Comparison of ENCODE assay signal across 28 cellular contexts in the genomic region with DNA sequence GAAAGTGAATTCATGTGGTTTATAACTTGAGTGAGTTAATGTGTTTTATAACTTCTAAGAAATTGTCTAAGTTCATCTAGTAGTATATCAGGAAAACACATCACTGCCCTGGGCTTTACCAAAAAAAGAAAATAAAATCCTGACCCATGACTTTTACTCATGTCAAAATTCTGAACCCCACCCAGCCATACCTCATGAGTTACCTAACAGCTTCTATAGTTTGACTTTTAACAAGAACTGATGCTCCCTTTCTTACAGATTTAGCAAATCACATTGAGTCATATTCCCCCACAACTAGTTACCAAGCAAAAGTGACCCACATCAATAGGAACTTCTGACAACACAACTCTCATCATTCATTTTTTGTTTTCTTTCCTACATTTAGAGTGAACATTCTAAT. TPM values are rescaled to one million over a fixed set of nuclear protein-coding genes. Genes with fewer than 3 reads are reported as not detected.
"Had no signal": no experiment of that assay in that cellular context is flagged by ENCODE, and none has a peak within 500 bp of the region (broad histone marks: within the 10 kb centered on the region; RNA-seq: fewer than 3 reads in every experiment).

No MANE protein-coding gene starts in this region.

- H3K27me3 Mint-ChIP-seq: naive thymus-derived CD8-positive, alpha-beta T cell had no signal

- H3K36me3 ChIP-seq: gastrocnemius medialis, sigmoid colon, tibial artery, upper lobe of right lung, uterus had no signal

- H3K9me3 ChIP-seq: gastrocnemius medialis, psoas muscle, sigmoid colon, testis, tibial artery, upper lobe of right lung, uterus had no signal

- ATAC-seq: esophagus mucosa; gastrocnemius medialis; left lobe of liver; naive thymus-derived CD8-positive, alpha-beta T cell; psoas muscle; right cardiac atrium; stimulated activated effector memory CD8-positive, alpha-beta T cell treated with anti-CD3 and anti-CD28 coated beads, Interleukin-12 subunit alpha, Interleukin-12 subunit beta, amount 100 ng/mL, for 72 hours; stimulated activated naive CD8-positive, alpha-beta T cell treated with anti-CD3 and anti-CD28 coated beads, Interleukin-15, Interleukin-2, amounts not matched to agents 100 U/mL and 50 U/mL, for 24 hours; upper lobe of right lung had no signal

- H3K27ac Mint-ChIP-seq: endodermal cell; naive thymus-derived CD8-positive, alpha-beta T cell; nephron progenitor cell; stimulated activated effector memory CD8-positive, alpha-beta T cell treated with anti-CD3 and anti-CD28 coated beads, Interleukin-12 subunit alpha, Interleukin-12 subunit beta, amount 100 ng/mL, for 72 hours had no signal

- H3K27ac ChIP-seq: dorsolateral prefrontal cortex, epithelial cell of prostate, psoas muscle, sigmoid colon, testis, tibial artery, upper lobe of right lung, uterus had no signal

- H3K4me1 ChIP-seq: gastrocnemius medialis, sigmoid colon, testis, tibial artery, upper lobe of right lung, uterus had no signal

- DNase-seq: dorsolateral prefrontal cortex; effector CD4-positive, alpha-beta T cell; endodermal cell; gastrocnemius medialis; head of caudate nucleus; kidney; midbrain; naive thymus-derived CD8-positive, alpha-beta T cell; nephron progenitor cell; nucleus accumbens; posterior cingulate gyrus; psoas muscle; right cardiac atrium; sigmoid colon; stimulated activated CD4-positive, alpha-beta T cell treated with anti-CD3 and anti-CD28 coated beads, Interleukin-2, amount 100 ng/mL, for 24 hours; stimulated activated CD4-positive, alpha-beta T cell treated with anti-CD3 and anti-CD28 coated beads, Interleukin-4, amount 100 ng/mL, for 24 hours; stimulated activated naive CD8-positive, alpha-beta T cell treated with anti-CD3 and anti-CD28 coated beads, Interleukin-15, Interleukin-2, amounts not matched to agents 100 U/mL and 50 U/mL, for 24 hours; substantia nigra; testis; tibial artery; upper lobe of right lung; uterus had no signal

- H3K4me1 Mint-ChIP-seq: naive thymus-derived CD8-positive, alpha-beta T cell; stimulated activated effector memory CD8-positive, alpha-beta T cell treated with anti-CD3 and anti-CD28 coated beads, Interleukin-12 subunit alpha, Interleukin-12 subunit beta, amount 100 ng/mL, for 72 hours had no signal

- H3K27me3 ChIP-seq: dorsolateral prefrontal cortex, gastrocnemius medialis, sigmoid colon, testis, tibial artery, upper lobe of right lung, uterus had no signal

- H3K4me3 ChIP-seq: dorsolateral prefrontal cortex, gastrocnemius medialis, lung, psoas muscle, sigmoid colon, testis, tibial artery, upper lobe of right lung, uterus had no signal

- H3K36me3 Mint-ChIP-seq: naive thymus-derived CD8-positive, alpha-beta T cell; stimulated activated effector memory CD8-positive, alpha-beta T cell treated with anti-CD3 and anti-CD28 coated beads, Interleukin-12 subunit alpha, Interleukin-12 subunit beta, amount 100 ng/mL, for 72 hours had no signal

- H3K4me3 Mint-ChIP-seq: endodermal cell; naive thymus-derived CD8-positive, alpha-beta T cell; nephron progenitor cell; stimulated activated effector memory CD8-positive, alpha-beta T cell treated with anti-CD3 and anti-CD28 coated beads, Interleukin-12 subunit alpha, Interleukin-12 subunit beta, amount 100 ng/mL, for 72 hours had no signal

- H3K9me3 Mint-ChIP-seq: endodermal cell, nephron progenitor cell had no signal

RNA-seq across cellular contexts. Expression of a gene that starts 57.3 kb away (rescaled TPM):
- total RNA-seq: naive thymus-derived CD8-positive, alpha-beta T cell; osteocyte had no signal
- polyA plus RNA-seq: naive thymus-derived CD8-positive, alpha-beta T cell had no signal
